17 cellular contexts compared by ENCODE assay signal in the genomic region with DNA sequence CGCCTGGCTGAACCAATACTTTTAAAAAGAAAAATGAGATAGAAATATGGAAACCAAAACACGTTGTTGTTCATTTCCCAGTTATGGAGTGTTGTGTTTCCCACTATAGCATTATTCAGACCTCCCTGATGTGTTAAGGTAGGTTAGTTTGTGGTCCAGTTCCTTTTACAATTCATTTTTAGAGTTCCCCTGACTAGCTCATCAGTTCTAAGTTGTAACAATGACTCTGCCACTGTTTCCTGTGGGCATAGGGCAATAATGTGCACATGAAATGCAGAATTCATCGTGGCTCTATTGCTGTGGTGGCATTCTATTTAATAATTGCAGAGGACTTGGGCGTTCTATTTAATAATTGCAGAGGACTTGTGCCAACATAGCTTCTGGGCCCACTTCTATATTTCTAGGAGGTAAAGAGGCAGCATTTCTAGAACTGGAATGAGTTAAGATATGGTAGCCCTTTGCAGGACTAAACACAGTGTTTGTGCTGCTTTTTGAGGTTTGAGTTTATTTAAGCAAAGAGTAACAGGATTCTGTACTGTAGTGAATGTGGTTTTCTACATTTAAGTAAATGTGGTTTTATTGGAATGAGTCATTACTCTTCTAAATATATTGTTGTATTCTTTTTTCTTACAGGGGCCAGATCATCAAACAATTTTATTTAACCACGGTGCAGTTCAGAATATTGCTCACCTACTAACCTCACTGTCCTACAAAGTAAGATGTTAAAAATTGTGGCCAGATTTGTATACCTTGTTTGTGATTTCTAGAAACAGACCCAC. TPM values are rescaled to one million over a fixed set of nuclear protein-coding genes. Genes with fewer than 3 reads are reported as not detected.
DNase-seq lines count a peak whose midpoint lies in the region; ATAC-seq lines count a peak whose summit lies in the region.
"Had no signal": no experiment of that assay in that cellular context is flagged by ENCODE, and none has a peak within 500 bp of the region (broad histone marks: within the 10 kb centered on the region; RNA-seq: fewer than 3 reads in every experiment).

No MANE protein-coding gene starts in this region.

- H3K27ac Mint-ChIP-seq in activated CD8-positive, alpha-beta T cell treated with anti-CD3 and anti-CD28 coated beads, Interleukin-2, amount 10 ng/mL, durations not matched to agents 7 days and 5 days = peak overlapping the region; percentile 10
- H3K27ac Mint-ChIP-seq: activated T-helper 1 cell treated with anti-CD3 and anti-CD28 coated beads, Interleukin-12 subunit alpha, Interleukin-12 subunit beta, Interleukin-2, Interleukin-4 antibody, amounts not matched to agents 30 ng/mL and 10 ng/mL and 1 ng/mL, durations not matched to agents 14 hours and 24 hours and 36 hours had no signal

- peaks cover 14% of the 10 kb centered on the region for H3K4me1 Mint-ChIP-seq in activated CD8-positive, alpha-beta T cell treated with anti-CD3 and anti-CD28 coated beads, Interleukin-2, amount 10 ng/mL, durations not matched to agents 7 days and 5 days (ENCODE audit: low read depth)

- CTCF ChIA-PET in activated CD8-positive, alpha-beta T cell treated with anti-CD3 and anti-CD28 coated beads, Interleukin-2, amount 10 ng/mL, durations not matched to agents 7 days and 5 days (lab: Charles Lee) = interaction anchor here (1.3 to 2.0 kb wide), 2 partner anchors 11 to 94 kb away, joined by 3 to 4 read pairs; no protein-coding TSS in a partner anchor

- H3K36me3 Mint-ChIP-seq in activated CD8-positive, alpha-beta T cell treated with anti-CD3 and anti-CD28 coated beads, Interleukin-2, amount 10 ng/mL, durations not matched to agents 7 days and 5 days (ENCODE audit: low read depth) = peaks cover 44% of the 10 kb centered on the region

- peak; percentile 64 for ATAC-seq in activated CD8-positive, alpha-beta T cell treated with anti-CD3 and anti-CD28 coated beads, Interleukin-2, amount 10 ng/mL, durations not matched to agents 7 days and 5 days
- ATAC-seq in GM21717 (IDR thresholded peaks at IDR 0.05; ENCODE audit: unreplicated experiment) = no peak
- ATAC-seq: HCT116 had no signal

- POLR2A ChIA-PET in activated CD8-positive, alpha-beta T cell treated with anti-CD3 and anti-CD28 coated beads, Interleukin-2, amount 10 ng/mL, durations not matched to agents 7 days and 5 days (lab: Charles Lee) = no interaction called here

- no peak overlapping the region for H3K4me3 Mint-ChIP-seq in activated CD8-positive, alpha-beta T cell treated with anti-CD3 and anti-CD28 coated beads, Interleukin-2, amount 10 ng/mL, durations not matched to agents 7 days and 5 days
- H3K4me3 Mint-ChIP-seq: activated T-helper 1 cell treated with anti-CD3 and anti-CD28 coated beads, Interleukin-12 subunit alpha, Interleukin-12 subunit beta, Interleukin-2, Interleukin-4 antibody, amounts not matched to agents 30 ng/mL and 10 ng/mL and 1 ng/mL, durations not matched to agents 14 hours and 24 hours and 36 hours; CD4-positive, CD25-positive, alpha-beta regulatory T cell had no signal

- H3K27me3 Mint-ChIP-seq in activated CD8-positive, alpha-beta T cell treated with anti-CD3 and anti-CD28 coated beads, Interleukin-2, amount 10 ng/mL, durations not matched to agents 7 days and 5 days (ENCODE audit: low read depth) = no peaks in the 10 kb centered on the region
- H3K27me3 Mint-ChIP-seq: CD4-positive, CD25-positive, alpha-beta regulatory T cell had no signal

- H3K9me3 Mint-ChIP-seq in activated CD8-positive, alpha-beta T cell treated with anti-CD3 and anti-CD28 coated beads, Interleukin-2, amount 10 ng/mL, durations not matched to agents 7 days and 5 days (ENCODE audit: insufficient read depth) = no peaks in the 10 kb centered on the region
- H3K9me3 Mint-ChIP-seq: activated T-helper 1 cell treated with anti-CD3 and anti-CD28 coated beads, Interleukin-12 subunit alpha, Interleukin-12 subunit beta, Interleukin-2, Interleukin-4 antibody, amounts not matched to agents 30 ng/mL and 10 ng/mL and 1 ng/mL, durations not matched to agents 14 hours and 24 hours and 36 hours; CD4-positive, CD25-positive, alpha-beta regulatory T cell had no signal

- DNase-seq in EL = peak; percentile 10
- DNase-seq in HCEC 1CT = peak; percentile 60
- DNase-seq in activated CD8-positive, alpha-beta T cell treated with anti-CD3 and anti-CD28 coated beads, Interleukin-2, amount 10 ng/mL, durations not matched to agents 7 days and 5 days = no peak
- peak; percentile 67 for DNase-seq in fibroblast of peridontal ligament (ENCODE audit: extremely low read depth)
- no peak for DNase-seq in NCI-H146 treated with DMSO at 0.1 percent for 48 hours (lab: John Stamatoyannopoulos, UW; ENCODE audit: unreplicated experiment)
- no peak for DNase-seq in mesenteric fat pad (ENCODE audit: low spot score)
- no peak for DNase-seq in ecto neural progenitor cell (ENCODE audit: low spot score)
- DNase-seq: aorta, DND-41, kidney glomerular epithelial cell, NCI-H1048, NCI-H2227 treated with DMSO at 0.1 percent for 48 hours, SHP77 treated with DMSO at 0.1 percent for 48 hours had no signal

RNA-seq across cellular contexts. Expression of a gene that starts 47.5 kb away (rescaled TPM):
- 10 to 100 TPM; 50.4 to 53.2 TPM for total RNA-seq in activated CD8-positive, alpha-beta T cell treated with anti-CD3 and anti-CD28 coated beads, Interleukin-2, amount 10 ng/mL, durations not matched to agents 7 days and 5 days
- total RNA-seq in mesenteric fat pad = 102 TPM

RNA-seq across cellular contexts. Expression of a gene that starts 59.9 kb away (rescaled TPM):
- total RNA-seq in activated CD8-positive, alpha-beta T cell treated with anti-CD3 and anti-CD28 coated beads, Interleukin-2, amount 10 ng/mL, durations not matched to agents 7 days and 5 days = 10 to 100 TPM; 18.1 to 21.8 TPM
- total RNA-seq in mesenteric fat pad = 11.1 TPM

Comparison
In these comparisons a context has a peak if more than half of its experiments do, and no peak if none do; other contexts are left out.
1. DNase-seq: peak in EL (single experiment), HCEC 1CT (single experiment) and fibroblast of peridontal ligament (single experiment); none in activated CD8-positive, alpha-beta T cell treated with anti-CD3 and anti-CD28 coated beads, Interleukin-2, amount 10 ng/mL, durations not matched to agents 7 days and 5 days (single experiment), NCI-H146 treated with DMSO at 0.1 percent for 48 hours (single experiment), mesenteric fat pad (single experiment) and ecto neural progenitor cell (single experiment).